ENCODE assay signal across 11 cellular contexts in genomic region chr1:30745156-30745833, GRCh38. TPM values are rescaled to one million over a fixed set of nuclear protein-coding genes. Genes with fewer than 3 reads are reported as not detected.
DNase-seq lines count a peak whose midpoint lies in the region; ATAC-seq, FAIRE-seq and TF ChIP-seq lines count a peak whose summit lies in the region.
"Had no signal": no experiment of that assay in that cellular context is flagged by ENCODE, and none has a peak within 500 bp of the region (broad histone marks: within the 10 kb centered on the region; RNA-seq: fewer than 3 reads in every experiment).

No MANE protein-coding gene starts in this region.

- H3K9me3 ChIP-seq in CD4-positive, alpha-beta T cell (ENCODE audit: control insufficient read depth, low read length) = no peaks in the 10 kb centered on the region
- H3K9me3 ChIP-seq in muscle layer of duodenum (ENCODE audit: control insufficient read depth in 1 of 2, low read length in 2 of 2) = no peaks in the 10 kb centered on the region
- H3K9me3 ChIP-seq: psoas muscle had no signal

- H3K4me3 ChIP-seq in muscle layer of duodenum (ENCODE audit: low read depth in 1 of 2, low read length in 2 of 2) = no peak overlapping the region
- H3K4me3 ChIP-seq: psoas muscle had no signal

- TF ChIP-seq CTCF in CD4-positive, alpha-beta T cell (IDR thresholded peaks at IDR 0.05) = no peak
- TF ChIP-seq CTCF in GM20000 (IDR thresholded peaks at IDR 0.05; ENCODE audit: extremely low read depth, missing control alignments) = no peak

- no peak for DNase-seq in CD4-positive, alpha-beta T cell
- DNase-seq in GM19239 (ENCODE audit: insufficient read length, low spot score) (no peak), NCI-H2171 (lab: John Stamatoyannopoulos, UW) (no peak), GM20000 (ENCODE audit: low spot score) (no peak), GM19238 (ENCODE audit: insufficient read length, low spot score) (no peak), amygdala (lab: John Stamatoyannopoulos, UW) (no peak)
- DNase-seq: activated CD4-positive, CD25-positive, alpha-beta regulatory T cell; COR-L47; psoas muscle had no signal

- POLR2A ChIA-PET in CD4-positive, alpha-beta T cell (lab: Charles Lee) = interaction anchor here (1.6 to 13.3 kb wide), 6 partner anchors 13 to 34 kb away, joined by 6 to 457 read pairs (median 48); partner anchors contain the start of genes LAPTM5 and MATN1

- H3K9me3 Mint-ChIP-seq in CD4-positive, alpha-beta T cell = no peaks in the 10 kb centered on the region
- no peaks in the 10 kb centered on the region for H3K9me3 Mint-ChIP-seq in activated naive CD4-positive, alpha-beta T cell treated with anti-CD3 and anti-CD28 coated beads, Interleukin-2, amount 50 U/mL, for 24 hours

- H3K4me1 Mint-ChIP-seq in CD4-positive, alpha-beta T cell (ENCODE audit: low read depth) = peaks cover 100% of the 10 kb centered on the region
- peaks cover 100% of the 10 kb centered on the region for H3K4me1 Mint-ChIP-seq in activated naive CD4-positive, alpha-beta T cell treated with anti-CD3 and anti-CD28 coated beads, Interleukin-2, amount 50 U/mL, for 24 hours

- H3K27ac ChIP-seq in CD4-positive, alpha-beta T cell (ENCODE audit: low read depth, low read length) = peak overlapping the region; percentile 97
- peak overlapping the region; percentile 23 for H3K27ac ChIP-seq in muscle layer of duodenum (ENCODE audit: low read length)
- H3K27ac ChIP-seq: psoas muscle had no signal

- CTCF ChIA-PET in CD4-positive, alpha-beta T cell (lab: Charles Lee) = interaction anchor here (3.2 to 3.8 kb wide), 2 partner anchors 11 to 35 kb away, joined by 29 to 43 read pairs; partner anchors contain the start of gene LAPTM5

- intact Hi-C loops in CD4-positive, alpha-beta T cell (cut with DNase I, micrococcal nuclease) = no loop called here

- H3K36me3 Mint-ChIP-seq in CD4-positive, alpha-beta T cell (ENCODE audit: low read depth) = peaks cover 86% of the 10 kb centered on the region
- peaks cover 9% of the 10 kb centered on the region for H3K36me3 Mint-ChIP-seq in activated naive CD4-positive, alpha-beta T cell treated with anti-CD3 and anti-CD28 coated beads, Interleukin-2, amount 50 U/mL, for 24 hours

- no peaks in the 10 kb centered on the region for H3K36me3 ChIP-seq in muscle layer of duodenum (ENCODE audit: control insufficient read depth in 1 of 2, insufficient read depth in 2 of 2, low read length in 2 of 2)

- H3K27me3 Mint-ChIP-seq in CD4-positive, alpha-beta T cell = no peaks in the 10 kb centered on the region
- no peaks in the 10 kb centered on the region for H3K27me3 Mint-ChIP-seq in activated naive CD4-positive, alpha-beta T cell treated with anti-CD3 and anti-CD28 coated beads, Interleukin-2, amount 50 U/mL, for 24 hours

- H3K27me3 ChIP-seq in CD4-positive, alpha-beta T cell (ENCODE audit: control insufficient read depth, insufficient read depth, low read length) = no peaks in the 10 kb centered on the region
- no peaks in the 10 kb centered on the region for H3K27me3 ChIP-seq in muscle layer of duodenum (ENCODE audit: low read depth, low read length)

- peak; percentile 40 for FAIRE-seq in GM19239 (lab: Jason Lieb, UNC)

- peaks cover 5 to 11% of the 10 kb centered on the region in 2 donors for H3K4me1 ChIP-seq in muscle layer of duodenum (ENCODE audit: control insufficient read depth in 1 of 2, insufficient read depth in 2 of 2, low read length in 2 of 2)
- H3K4me1 ChIP-seq: psoas muscle had no signal

- ATAC-seq in CD4-positive, alpha-beta T cell (ENCODE audit: poor library complexity) = no peak

- H3K27ac Mint-ChIP-seq in CD4-positive, alpha-beta T cell = peak overlapping the region; percentile 96
- peak overlapping the region; percentile 99 for H3K27ac Mint-ChIP-seq in activated naive CD4-positive, alpha-beta T cell treated with anti-CD3 and anti-CD28 coated beads, Interleukin-2, amount 50 U/mL, for 24 hours

- H3K4me3 Mint-ChIP-seq in CD4-positive, alpha-beta T cell = peak overlapping the region; percentile 85
- peak overlapping the region; percentile 71 for H3K4me3 Mint-ChIP-seq in activated naive CD4-positive, alpha-beta T cell treated with anti-CD3 and anti-CD28 coated beads, Interleukin-2, amount 50 U/mL, for 24 hours

RNA-seq across cellular contexts. Expression of gene LAPTM5, which starts 12.3 kb away (rescaled TPM):
- total RNA-seq in CD4-positive, alpha-beta T cell = 100 to 1,000 TPM; 625 to 642 TPM

RNA-seq across cellular contexts. Expression of gene MATN1, which starts 21.9 kb away (rescaled TPM):
- total RNA-seq in CD4-positive, alpha-beta T cell = 1 to 10 TPM; 2.5 to 2.7 TPM
- total RNA-seq: psoas muscle had no signal
